ENCODE assay signal across 9 cellular contexts in genomic region chr1:227753999-227754764, GRCh38. TPM values are rescaled to one million over a fixed set of nuclear protein-coding genes. Genes with fewer than 3 reads are reported as not detected.
DNase-seq lines count a peak whose midpoint lies in the region; ATAC-seq and TF ChIP-seq lines count a peak whose summit lies in the region.
"Had no signal": no experiment of that assay in that cellular context is flagged by ENCODE, and none has a peak within 500 bp of the region (broad histone marks: within the 10 kb centered on the region; RNA-seq: fewer than 3 reads in every experiment).

No MANE protein-coding gene starts in this region.

- WGBS in esophagus muscularis mucosa, result 73% methylated on average over 5 of the region's 7 CpGs

- DNase-seq in AG04450 (ENCODE audit: low read depth, low spot score), result no peak
- DNase-seq in NCI-H2196 (lab: John Stamatoyannopoulos, UW; ENCODE audit: unreplicated experiment), result peak; percentile 39
- DNase-seq in esophagus muscularis mucosa (ENCODE audit: extremely low spot score), result no peak
- DNase-seq in midbrain (lab: John Stamatoyannopoulos, UW), result peak; percentile 67
- DNase-seq in HAP-1 (ENCODE audit: low spot score in 2 of 2), result no peak
- no peak for DNase-seq in NOMO-1 treated with DMSO at 0.1 percent for 48 hours (lab: John Stamatoyannopoulos, UW; ENCODE audit: unreplicated experiment)
- no peak for DNase-seq in HuH-7.5 (ENCODE audit: low spot score)
- DNase-seq: activated CD8-positive, alpha-beta T cell treated with anti-CD3 and anti-CD28 coated beads, Interleukin-2, amount 10 ng/mL, durations not matched to agents 7 days and 5 days had no signal

- peaks cover 64 to 95% (median 91%) of the 10 kb centered on the region in 4 donors for H3K4me1 ChIP-seq in esophagus muscularis mucosa
- H3K4me1 ChIP-seq in HAP-1, result no peaks in the 10 kb centered on the region

- TF ChIP-seq EP300 in esophagus muscularis mucosa (IDR thresholded peaks at IDR 0.05), result no peak

- H3K27ac ChIP-seq in AG04450 (ENCODE audit: low read depth, low read length) (peak overlapping the region; percentile 21), esophagus muscularis mucosa (replicated peaks in 1 of 4) (peak overlapping the region; percentile 49 to 86 (median 71))

- no peak for TF ChIP-seq CTCF in AG04450 (IDR thresholded peaks at IDR 0.05; ENCODE audit: low read depth, low read length)
- no peak for TF ChIP-seq CTCF in esophagus muscularis mucosa (IDR thresholded peaks at IDR 0.05)

- no peak overlapping the region for H3K4me3 ChIP-seq in AG04450 (ENCODE audit: low read depth, low read length)
- H3K4me3 ChIP-seq in esophagus muscularis mucosa, result no peak overlapping the region
- H3K4me3 ChIP-seq in HAP-1, result no peak overlapping the region

- H3K9me3 ChIP-seq in AG04450 (ENCODE audit: control insufficient read depth, insufficient read depth, low read length) (no peaks in the 10 kb centered on the region; the same call in 1 of the 2 replicates), esophagus muscularis mucosa (no peaks in the 10 kb centered on the region), HAP-1 (no peaks in the 10 kb centered on the region)

- TF ChIP-seq POLR2A in esophagus muscularis mucosa (IDR thresholded peaks at IDR 0.05; ENCODE audit: low read depth), result no peak

- in situ Hi-C loops in HAP-1 (cut with MboI; ENCODE audit: low sequenced_read_pairs), result no loop called here

- H3K36me3 ChIP-seq in esophagus muscularis mucosa (peaks cover 0 to 24% (median 16%) of the 10 kb centered on the region in 4 donors), HAP-1 (replicated peaks) (peaks cover 9% of the 10 kb centered on the region)

- H3K27me3 ChIP-seq in AG04450 (ENCODE audit: control insufficient read depth, insufficient read depth, low read length), result no peaks in the 10 kb centered on the region
- no peaks in the 10 kb centered on the region for H3K27me3 ChIP-seq in esophagus muscularis mucosa
- no peaks in the 10 kb centered on the region for H3K27me3 ChIP-seq in HAP-1 (ENCODE audit: low read depth)

- CTCF ChIA-PET in AG04450 (lab: Charles Lee), result no interaction called here

- intact Hi-C loops in esophagus muscularis mucosa (cut with DNase I), result no loop called here

- no peak for ATAC-seq in HG03354 (IDR thresholded peaks at IDR 0.05; ENCODE audit: poor library complexity, severe bottlenecking, unreplicated experiment)
- ATAC-seq: activated CD8-positive, alpha-beta T cell treated with anti-CD3 and anti-CD28 coated beads, Interleukin-2, amount 10 ng/mL, durations not matched to agents 7 days and 5 days had no signal

- POLR2A ChIA-PET in AG04450 (lab: Yijun Ruan, JAX), result no interaction called here

RNA-seq across cellular contexts. Expression of gene SNAP47, which starts 18.9 kb away (rescaled TPM):
- polyA plus RNA-seq in AG04450 (2011; rRNA removed), result 41.5 and 44.8 TPM in 2 replicates
- 29.3 and 39.0 TPM in 2 replicates for polyA minus RNA-seq in AG04450 (2011; rRNA and poly(A)+ RNA removed)
- total RNA-seq in esophagus muscularis mucosa, result 10 to 100 TPM; 26.6 to 41.0 (median 38.8) TPM

RNA-seq across cellular contexts. Expression of gene JMJD4, which starts 19.1 kb away (rescaled TPM):
- polyA plus RNA-seq in AG04450 (2011; rRNA removed), result 13.4 and 20.1 TPM in 2 replicates
- 38.1 and 48.8 TPM in 2 replicates for polyA minus RNA-seq in AG04450 (2011; rRNA and poly(A)+ RNA removed)
- 10 to 100 TPM; 10.8 to 18.4 (median 14.2) TPM for total RNA-seq in esophagus muscularis mucosa

Comparison
In these comparisons a context has a peak if more than half of its experiments do, and no peak if none do; other contexts are left out.
1. DNase-seq: peak in NCI-H2196 (single experiment) and midbrain (single experiment); none in AG04450 (single experiment), esophagus muscularis mucosa (single experiment), HAP-1 (0 of 2), NOMO-1 treated with DMSO at 0.1 percent for 48 hours (single experiment) and HuH-7.5 (single experiment).